Comparison of ENCODE assay signal across 1 cellular context in genomic region chr11:120096756-120097191, GRCh38.
TF ChIP-seq lines count a peak whose summit lies in the region.

No MANE protein-coding gene starts in this region.

TF ChIP-seq in HepG2, 621 proteins besides CTCF, POLR2A, EP300 and RAD21:
- TF ChIP-seq ZGPAT (CRISPR knock-in tag; IDR thresholded peaks at IDR 0.05): no peak
- TF ChIP-seq MAFK (conservative IDR thresholded peaks at IDR 0.05 in 1 of 2, IDR thresholded peaks at IDR 0.05 in 1 of 2; ENCODE audit: low read length in 2 of 2): 0 out of 4 replicates have a peak, but pooled peaks of 1 of the 2 experiments have one; percentile 11
